Comparison of ENCODE assay signal across 8 cellular contexts in genomic region chr2:241148891-241149674, GRCh38. TPM values are rescaled to one million over a fixed set of nuclear protein-coding genes. Genes with fewer than 3 reads are reported as not detected.
DNase-seq lines count a peak whose midpoint lies in the region; ATAC-seq, FAIRE-seq and TF ChIP-seq lines count a peak whose summit lies in the region.

Gene PASK (minus strand): TSS chr2:241149472. CDS start chr2:241143032, 6,440 bp downstream.

- peak within 1 kb of the TSS in 10 of 12 donors; percentile 77 to 87 (median 84) for H3K27ac ChIP-seq in heart left ventricle

- TF ChIP-seq CTCF in heart left ventricle (IDR thresholded peaks at IDR 0.05), result no peak
- no peak for TF ChIP-seq CTCF in type B pancreatic cell (conservative IDR thresholded peaks at IDR 0.05)

- no peaks in the 10 kb centered on the region for H3K27me3 Mint-ChIP-seq in activated naive CD8-positive, alpha-beta T cell treated with anti-CD3 and anti-CD28 coated beads, Interleukin-2, amount 50 U/mL, for 24 hours
- H3K27me3 Mint-ChIP-seq in type B pancreatic cell, result no peaks in the 10 kb centered on the region

- no peaks in the 10 kb centered on the region for H3K27me3 ChIP-seq in heart left ventricle

- H3K27ac Mint-ChIP-seq in activated naive CD8-positive, alpha-beta T cell treated with anti-CD3 and anti-CD28 coated beads, Interleukin-2, amount 50 U/mL, for 24 hours, result peak within 1 kb of the TSS; percentile 95
- H3K27ac Mint-ChIP-seq in type B pancreatic cell, result peak within 1 kb of the TSS; percentile 97

- DNase-seq in GM12892 (ENCODE audit: insufficient read length) (peak; percentile 84), NCI-H1436 treated with DMSO at 0.1 percent for 48 hours (lab: John Stamatoyannopoulos, UW) (peak; percentile 73), T follicular helper cell (ENCODE audit: low read depth) (peak; percentile 91), heart left ventricle (peak; percentile 94 to 96 (median 95)), pons (ENCODE audit: low spot score) (peak; percentile 96), type B pancreatic cell (ENCODE audit: extremely low spot score, unreplicated experiment) (peak; percentile 94)
- peak; percentile 93 for DNase-seq in activated naive CD8-positive, alpha-beta T cell treated with anti-CD3 and anti-CD28 coated beads, Interleukin-2, amount 50 U/mL, for 24 hours

- peak within 1 kb of the TSS; percentile 69 to 100 (median 90) for H3K4me3 ChIP-seq in heart left ventricle

- FAIRE-seq in GM12892 (lab: Jason Lieb, UNC), result peak; percentile 97

- H3K9me3 Mint-ChIP-seq in activated naive CD8-positive, alpha-beta T cell treated with anti-CD3 and anti-CD28 coated beads, Interleukin-2, amount 50 U/mL, for 24 hours, result no peaks in the 10 kb centered on the region
- H3K9me3 Mint-ChIP-seq in type B pancreatic cell, result no peaks in the 10 kb centered on the region

- WGBS in heart left ventricle, 4 donors, result 0 to 2% (median 1%) methylated on average over 29 to 88 of the region's 88 CpGs

- peaks cover 7% of the 10 kb centered on the region for H3K36me3 Mint-ChIP-seq in activated naive CD8-positive, alpha-beta T cell treated with anti-CD3 and anti-CD28 coated beads, Interleukin-2, amount 50 U/mL, for 24 hours (ENCODE audit: low read depth)
- H3K36me3 Mint-ChIP-seq in type B pancreatic cell, result no peaks in the 10 kb centered on the region

- TF ChIP-seq POLR2A in GM12892 (IDR thresholded peaks at IDR 0.05; ENCODE audit: low read depth, low read length) (peak; percentile 52; the same call in 1 of the 2 replicates), heart left ventricle (IDR thresholded peaks at IDR 0.05) (no peak)

- H3K4me1 ChIP-seq in heart left ventricle, result peaks cover 0 to 23% (median 15%) of the 10 kb centered on the region in 12 donors

- peak; percentile 57 for ATAC-seq in HG02840 (IDR thresholded peaks at IDR 0.05; ENCODE audit: low FRiP score, unreplicated experiment)
- peak; percentile 92 for ATAC-seq in activated naive CD8-positive, alpha-beta T cell treated with anti-CD3 and anti-CD28 coated beads, Interleukin-2, amount 50 U/mL, for 24 hours
- peak; percentile 95 to 96 (median 96) for ATAC-seq in heart left ventricle

- H3K4me3 Mint-ChIP-seq in activated naive CD8-positive, alpha-beta T cell treated with anti-CD3 and anti-CD28 coated beads, Interleukin-2, amount 50 U/mL, for 24 hours, result peak within 1 kb of the TSS; percentile 97
- peak within 1 kb of the TSS; percentile 96 for H3K4me3 Mint-ChIP-seq in type B pancreatic cell

- peaks cover 51% of the 10 kb centered on the region for H3K4me1 Mint-ChIP-seq in activated naive CD8-positive, alpha-beta T cell treated with anti-CD3 and anti-CD28 coated beads, Interleukin-2, amount 50 U/mL, for 24 hours
- H3K4me1 Mint-ChIP-seq in type B pancreatic cell (ENCODE audit: unreplicated experiment), result peaks cover 19% of the 10 kb centered on the region

- H3K36me3 ChIP-seq in heart left ventricle, result peaks cover 0 to 8% (median 0%) of the 10 kb centered on the region in 9 donors

- intact Hi-C loops in heart left ventricle (cut with DNase I), result loop anchor here in 4 of 10 donors (2.0 to 5.0 kb wide), 2 partner anchors 42 to 46 kb away; partner anchors contain the start of gene MTERF4 (in 2 of the 4)

- no peaks in the 10 kb centered on the region for H3K9me3 ChIP-seq in heart left ventricle

RNA-seq across cellular contexts. Expression of gene PASK, which starts in this region (rescaled TPM):
- 91.5 TPM for polyA plus RNA-seq in GM12892 (2012; ENCODE audit: missing spikeins)
- total RNA-seq in heart left ventricle (1 to 10 TPM in 8 of 9 donors, under 1 TPM in 1; 0.60 to 6.3 (median 1.8) TPM), type B pancreatic cell (ENCODE audit: low replicate concordance) (31.8 and 50.9 TPM in 2 replicates)
- polyA plus RNA-seq in heart left ventricle, result 1 to 10 TPM in 1 of 2 donors, under 1 TPM in 1; 0.84 to 1.2 TPM

Comparison
In these comparisons a context has a peak if more than half of its experiments do, and no peak if none do; other contexts are left out.
1. Peak in every context shown above with its lines: DNase-seq, ATAC-seq, H3K4me3 ChIP-seq and H3K27ac ChIP-seq.